8 cellular contexts compared by ENCODE assay signal in genomic region chr2:44392338-44392943, GRCh38. TPM values are rescaled to one million over a fixed set of nuclear protein-coding genes. Genes with fewer than 3 reads are reported as not detected.
A peak's percentile ranks its signal among the peaks of the same experiment; 100 is the strongest.
DNase-seq lines count a peak whose midpoint lies in the region; ATAC-seq and TF ChIP-seq lines count a peak whose summit lies in the region.

No MANE protein-coding gene starts in this region.

- peak; percentile 56 for TF ChIP-seq CTCF in astrocyte of the spinal cord (IDR thresholded peaks at IDR 0.05; ENCODE audit: low read depth, low read length)

- no peak for ATAC-seq in HG02973 (IDR thresholded peaks at IDR 0.05; ENCODE audit: unreplicated experiment)
- ATAC-seq in HG02884 (IDR thresholded peaks at IDR 0.05; ENCODE audit: unreplicated experiment) = no peak

- DNase-seq in COR-L47 (lab: John Stamatoyannopoulos, UW) (peak; percentile 62), SK-MEL-5 (ENCODE audit: low read depth, low spot score) (peak; percentile 76), astrocyte of the spinal cord (ENCODE audit: low read depth, low spot score) (peak; percentile 32), kidney glomerular epithelial cell (lab: John Stamatoyannopoulos, UW) (peak; percentile 24)
- peak; percentile 17 to 23 for DNase-seq in stimulated activated CD8-positive, alpha-beta memory T cell treated with anti-CD3 and anti-CD28 coated beads, Interleukin-2, amount 100 ng/mL, for 48 hours (ENCODE audit: low read depth in 2 of 2)

- in situ Hi-C loops in SK-MEL-5 (cut with HindIII; ENCODE audit: low pct_unique_long_range_greater_than_20kb, low sequenced_read_pairs) = loop anchor here (10.0 to 25.0 kb wide), 2 partner anchors 82 to 345 kb away; no protein-coding TSS in a partner anchor
- in situ Hi-C loops in astrocyte of the spinal cord (cut with HindIII; ENCODE audit: low sequenced_read_pairs) = no loop called here

- TF ChIP-seq EP300 in Ishikawa (IDR thresholded peaks at IDR 0.05; ENCODE audit: borderline replicate concordance) = no peak

- H3K4me3 ChIP-seq in astrocyte of the spinal cord (ENCODE audit: low read depth, low read length) = no peak overlapping the region

- TF ChIP-seq RAD21 in Ishikawa (IDR thresholded peaks at IDR 0.05; ENCODE audit: low read depth) = peak; percentile 59

TF ChIP-seq in Ishikawa, 13 proteins besides CTCF, POLR2A, EP300 and RAD21:
- no peak for TF ChIP-seq TCF12 (IDR thresholded peaks at IDR 0.05; ENCODE audit: low read depth)
- no peak for TF ChIP-seq TAF1 (IDR thresholded peaks at IDR 0.05; ENCODE audit: low read depth)
- TF ChIP-seq TEAD4 (IDR thresholded peaks at IDR 0.05) = no peak
- TF ChIP-seq, protein P1, sequence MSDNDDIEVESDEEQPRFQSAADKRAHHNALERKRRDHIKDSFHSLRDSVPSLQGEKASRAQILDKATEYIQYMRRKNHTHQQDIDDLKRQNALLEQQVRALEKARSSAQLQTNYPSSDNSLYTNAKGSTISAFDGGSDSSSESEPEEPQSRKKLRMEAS (IDR thresholded peaks at IDR 0.05) = no peak
TF ChIP-seq in Ishikawa: peak in this region for 0.

RNA-seq across cellular contexts. Expression of gene CAMKMT, which starts 30.7 kb away (rescaled TPM):
- total RNA-seq in SK-MEL-5 (2014; rRNA removed; shearing (Covaris generic)) = 6.4 and 10.7 TPM in 2 replicates
- polyA plus RNA-seq in SK-MEL-5 (2015; cell fraction: cytosol; rRNA removed) = 4.1 and 6.7 TPM in 2 replicates
- polyA plus RNA-seq in SK-MEL-5 (2015; cell fraction: nucleus; rRNA removed) = 9.0 and 23.9 TPM in 2 replicates

RNA-seq across cellular contexts. Expression of gene PREPL, which starts 31.1 kb away (rescaled TPM):
- 72.5 and 78.5 TPM in 2 replicates for total RNA-seq in SK-MEL-5 (2014; rRNA removed; shearing (Covaris generic))
- polyA plus RNA-seq in SK-MEL-5 (2015; cell fraction: cytosol; rRNA removed) = 47.6 and 65.6 TPM in 2 replicates
- polyA plus RNA-seq in SK-MEL-5 (2015; cell fraction: nucleus; rRNA removed) = 71.4 and 87.7 TPM in 2 replicates

Comparison
In these comparisons a context has a peak if more than half of its experiments do, and no peak if none do; other contexts are left out.
1. DNase-seq: peak in every context shown above with its lines; median percentile 76 in SK-MEL-5; 62 in COR-L47; 32 in astrocyte of the spinal cord; 24 in kidney glomerular epithelial cell; 20 in stimulated activated CD8-positive, alpha-beta memory T cell treated with anti-CD3 and anti-CD28 coated beads, Interleukin-2, amount 100 ng/mL, for 48 hours.